18 cellular contexts compared by ENCODE assay signal in genomic region chr12:130286041-130286440, GRCh38. TPM values are rescaled to one million over a fixed set of nuclear protein-coding genes. Genes with fewer than 3 reads are reported as not detected.
DNase-seq lines count a peak whose midpoint lies in the region; ATAC-seq and TF ChIP-seq lines count a peak whose summit lies in the region.
"Had no signal": no experiment of that assay in that cellular context is flagged by ENCODE, and none has a peak within 500 bp of the region (broad histone marks: within the 10 kb centered on the region; RNA-seq: fewer than 3 reads in every experiment).

No MANE protein-coding gene starts in this region.

- H3K79me2 ChIP-seq in mesendoderm (ENCODE audit: control insufficient read depth, insufficient read depth, low read length), result no peaks in the 10 kb centered on the region

- H4K8ac ChIP-seq in mesendoderm (ENCODE audit: low read depth, low read length), result no peak overlapping the region

- H3K27me3 Mint-ChIP-seq in HFFc6 (ENCODE audit: insufficient read depth), result no peaks in the 10 kb centered on the region

- no peaks in the 10 kb centered on the region for H3K36me3 Mint-ChIP-seq in HFFc6 (ENCODE audit: low read depth)

- H3K23ac ChIP-seq in mesendoderm (ENCODE audit: low read length), result no peak overlapping the region

- H3K9me3 Mint-ChIP-seq in HFFc6, result peaks cover 29% of the 10 kb centered on the region

- no peak overlapping the region for H3K27ac ChIP-seq in mesendoderm (ENCODE audit: low read depth, low read length)
- H3K27ac ChIP-seq: ascending aorta, SJSA1, testis had no signal

- no peak overlapping the region for H3K18ac ChIP-seq in mesendoderm (ENCODE audit: low read length)

- H3K36me3 ChIP-seq in mesendoderm (ENCODE audit: control insufficient read depth, insufficient read depth, low read length), result no peaks in the 10 kb centered on the region
- H3K36me3 ChIP-seq: ascending aorta, SJSA1 had no signal

- no peak overlapping the region for H2BK120ac ChIP-seq in mesendoderm (ENCODE audit: low read depth, low read length)

- H2BK15ac ChIP-seq in mesendoderm (replicated peaks; ENCODE audit: low read depth), result no peak overlapping the region

- H3K27me3 ChIP-seq in mesendoderm (ENCODE audit: insufficient read depth, low read length, poor library complexity), result no peaks in the 10 kb centered on the region
- H3K27me3 ChIP-seq: ascending aorta, SJSA1, testis had no signal

- no peak overlapping the region for H4K5ac ChIP-seq in mesendoderm (ENCODE audit: low read length)

- no peak overlapping the region for H3K4me2 ChIP-seq in mesendoderm (ENCODE audit: low read length)

- no peak overlapping the region for H2AK5ac ChIP-seq in mesendoderm (ENCODE audit: low read length)

- H3K4ac ChIP-seq in mesendoderm (ENCODE audit: low read depth, low read length), result no peak overlapping the region

- no peak overlapping the region for H3K56ac ChIP-seq in mesendoderm (ENCODE audit: low read length)

- no peak overlapping the region for H3K27ac Mint-ChIP-seq in HFFc6
- H3K27ac Mint-ChIP-seq: activated CD8-positive, alpha-beta T cell treated with anti-CD3 and anti-CD28 coated beads, Interleukin-2, amount 10 ng/mL, durations not matched to agents 7 days and 5 days; activated T-helper 17 cell treated with anti-CD3 and anti-CD28 coated beads, Interleukin-2, amount 50 U/mL, for 72 hours had no signal

- H3K4me3 ChIP-seq in mesendoderm (ENCODE audit: low read length), result no peak overlapping the region
- H3K4me3 ChIP-seq: ascending aorta, SJSA1, testis had no signal

- no peak overlapping the region for H3K4me3 Mint-ChIP-seq in HFFc6
- H3K4me3 Mint-ChIP-seq: activated CD8-positive, alpha-beta T cell treated with anti-CD3 and anti-CD28 coated beads, Interleukin-2, amount 10 ng/mL, durations not matched to agents 7 days and 5 days; activated T-helper 17 cell treated with anti-CD3 and anti-CD28 coated beads, Interleukin-2, amount 50 U/mL, for 72 hours had no signal

- in situ Hi-C loops in G401 (cut with HindIII; ENCODE audit: low sequenced_read_pairs), result no loop called here

- ATAC-seq in HG03097 (IDR thresholded peaks at IDR 0.05; ENCODE audit: low FRiP score, unreplicated experiment), result no peak
- no peak for ATAC-seq in GM21515 (IDR thresholded peaks at IDR 0.05; ENCODE audit: unreplicated experiment)
- ATAC-seq: activated CD8-positive, alpha-beta T cell treated with anti-CD3 and anti-CD28 coated beads, Interleukin-2, amount 10 ng/mL, durations not matched to agents 7 days and 5 days; activated T-helper 17 cell treated with anti-CD3 and anti-CD28 coated beads, Interleukin-2, amount 50 U/mL, for 72 hours; left colon had no signal

- peak; percentile 13; the same call in 1 of the 2 replicates for TF ChIP-seq CTCF in HFFc6 (IDR thresholded peaks at IDR 0.05)

- no peaks in the 10 kb centered on the region for H3K4me1 ChIP-seq in mesendoderm (ENCODE audit: control insufficient read depth, low read depth, low read length)
- H3K4me1 ChIP-seq: ascending aorta, SJSA1, testis had no signal

- DNase-seq in G401 (ENCODE audit: low spot score), result peak; percentile 40
- no peak for DNase-seq in HFFc6
- DNase-seq in SK-N-DZ (ENCODE audit: low spot score), result peak; percentile 47
- peak; percentile 72 for DNase-seq in mesendoderm
- DNase-seq in activated naive CD4-positive, alpha-beta T cell treated with Interleukin-2 at 50 U/mL for 16 hours, result no peak
- DNase-seq: activated CD8-positive, alpha-beta T cell treated with anti-CD3 and anti-CD28 coated beads, Interleukin-2, amount 10 ng/mL, durations not matched to agents 7 days and 5 days; cortex of kidney; erythroblast; IMR-90; left colon; NCI-H1436 treated with DMSO at 0.1 percent for 48 hours; testis had no signal

- H3K9ac ChIP-seq in mesendoderm (ENCODE audit: low read length), result no peak overlapping the region

- H3K4me1 Mint-ChIP-seq in HFFc6 (ENCODE audit: low read depth), result no peaks in the 10 kb centered on the region
- H3K4me1 Mint-ChIP-seq: activated T-helper 17 cell treated with anti-CD3 and anti-CD28 coated beads, Interleukin-2, amount 50 U/mL, for 72 hours had no signal

- no peak overlapping the region for H2BK5ac ChIP-seq in mesendoderm (ENCODE audit: low read length)

- H3K79me1 ChIP-seq in mesendoderm (ENCODE audit: low read length), result no peaks in the 10 kb centered on the region

- WGBS in mesendoderm (ENCODE audit: extremely low coverage, insufficient coverage, low lambda C conversion rate), result no CpG with 5 or more reads among the region's 8 CpGs

RNA-seq across cellular contexts. Expression of gene PIWIL1, which starts 51.6 kb away (rescaled TPM):
- 0.74 and 2.6 TPM in 2 replicates for total RNA-seq in G401 (2014; rRNA removed; shearing (Covaris generic))
- total RNA-seq in HFFc6 (2021; fragmentation: NEBNext Ultra II Directional; extraction: Animal tissue kit (Norgen Biotek cat#: 25700)), result not detected
- 0.14 and 0.44 TPM in 2 replicates for polyA plus RNA-seq in SK-N-DZ (2014; cell fraction: cytosol; rRNA removed)
- 0.15 and 0.18 TPM in 2 replicates for polyA plus RNA-seq in SK-N-DZ (2014; cell fraction: nucleus; rRNA removed)
- not detected for polyA plus RNA-seq in mesendoderm (2013, experiment 1 of 2)
- not detected for polyA plus RNA-seq in mesendoderm (2013, experiment 2 of 2)
- total RNA-seq: activated CD8-positive, alpha-beta T cell treated with anti-CD3 and anti-CD28 coated beads, Interleukin-2, amount 10 ng/mL, durations not matched to agents 7 days and 5 days; activated T-helper 17 cell treated with anti-CD3 and anti-CD28 coated beads, Interleukin-2, amount 50 U/mL, for 72 hours; ascending aorta; IMR-90; pulmonary artery endothelial cell; SJSA1 had no signal
- polyA plus RNA-seq: IMR-90 had no signal

Comparison
In these comparisons a context has a peak if more than half of its experiments do, and no peak if none do; other contexts are left out.
1. DNase-seq: peak in G401 (single experiment), SK-N-DZ (single experiment) and mesendoderm (single experiment); none in HFFc6 (single experiment) and activated naive CD4-positive, alpha-beta T cell treated with Interleukin-2 at 50 U/mL for 16 hours (single experiment).